9 cellular contexts compared by ENCODE assay signal in genomic region chr2:114922076-114922475, GRCh38.
"Had no signal": no experiment of that assay in that cellular context is flagged by ENCODE, and none has a peak within 500 bp of the region (broad histone marks: within the 10 kb centered on the region; RNA-seq: fewer than 3 reads in every experiment).

No MANE protein-coding gene starts in this region.

- H3K4me2 ChIP-seq: GM23338 had no signal

- H3K27ac Mint-ChIP-seq: GM23338, H9, HFFc6 had no signal

- H2AFZ ChIP-seq: GM23248, GM23338 had no signal

- H3K9ac ChIP-seq: GM23248 had no signal

- H3K4me1 Mint-ChIP-seq: GM23338 had no signal

- H3K36me3 ChIP-seq: HAP-1 had no signal

- DNase-seq: GM23248, GOT3, H7, H9, HCEC 1CT, HFFc6 had no signal

- H3K4me3 ChIP-seq: GM23248, GM23338, HAP-1 had no signal

- ATAC-seq: GM23338, HCT116 had no signal

- H3K4me3 Mint-ChIP-seq: GM23338, H9, HFFc6 had no signal

- H3K9me3 ChIP-seq: HAP-1 had no signal

- H3K27ac ChIP-seq: GM23248 had no signal

- H3K4me1 ChIP-seq: HAP-1 had no signal
